In genomic region chrX:7596822-7597221, GRCh38 we compare ENCODE assay signal across 28 cellular contexts.
"Had no signal": no experiment of that assay in that cellular context is flagged by ENCODE, and none has a peak within 500 bp of the region (broad histone marks: within the 10 kb centered on the region; RNA-seq: fewer than 3 reads in every experiment).

No MANE protein-coding gene starts in this region.

- ATAC-seq: activated CD4-positive, alpha-beta T cell treated with anti-CD3 and anti-CD28 coated beads for 36 hours; activated CD8-positive, alpha-beta memory T cell treated with anti-CD3 and anti-CD28 coated beads, Interleukin-2, amount 10 ng/mL, durations not matched to agents 7 days and 5 days; activated CD8-positive, alpha-beta T cell treated with anti-CD3 and anti-CD28 coated beads, Interleukin-2, amount 10 ng/mL, durations not matched to agents 7 days and 5 days; activated naive CD4-positive, alpha-beta T cell treated with anti-CD3 and anti-CD28 coated beads, Interleukin-2, amount 50 U/mL, for 72 hours; foreskin keratinocyte; gastrocnemius medialis; heart left ventricle; T-helper 17 cell had no signal

- H3K27me3 ChIP-seq: ascending aorta, brain microvascular endothelial cell, esophagus muscularis mucosa, foreskin keratinocyte, gastrocnemius medialis, heart left ventricle had no signal

- DNase-seq: activated CD4-positive, alpha-beta memory T cell treated with anti-CD3 and anti-CD28 coated beads for 36 hours; activated CD4-positive, alpha-beta T cell treated with anti-CD3 and anti-CD28 coated beads for 36 hours; activated CD4-positive, alpha-beta T cell treated with anti-CD3 and anti-CD28 coated beads, Interleukin-2, amount 10 ng/mL, durations not matched to agents 24 days and 14 days; activated CD4-positive, CD25-positive, alpha-beta regulatory T cell; activated CD4-positive, CD25-positive, alpha-beta regulatory T cell treated with anti-CD3 and anti-CD28 coated beads, Interleukin-2, amount 50 U/mL, for 72 hours; activated CD8-positive, alpha-beta memory T cell treated with anti-CD3 and anti-CD28 coated beads, Interleukin-2, amount 10 ng/mL, durations not matched to agents 7 days and 5 days; activated CD8-positive, alpha-beta memory T cell treated with anti-CD3 and anti-CD28 coated beads, Interleukin-2, amount 50 U/mL, for 4 hours; activated CD8-positive, alpha-beta T cell treated with anti-CD3 and anti-CD28 coated beads, Interleukin-2, amount 10 ng/mL, durations not matched to agents 7 days and 5 days; activated gamma-delta T cell; activated naive CD4-positive, alpha-beta T cell; activated naive CD4-positive, alpha-beta T cell treated with anti-CD3 and anti-CD28 coated beads, Interleukin-2, amount 10 ng/mL, durations not matched to agents 7 days and 5 days; activated naive CD8-positive, alpha-beta T cell treated with anti-CD3 and anti-CD28 coated beads, Interleukin-2, amount 10 ng/mL, durations not matched to agents 7 days and 5 days; activated T-cell treated with anti-CD3 and anti-CD28 coated beads, Interleukin-2, amount 50 U/mL, for 1 hour; activated T-cell treated with anti-CD3 and anti-CD28 coated beads, Interleukin-2, amount 50 U/mL, for 48 hours; brain microvascular endothelial cell; dorsolateral prefrontal cortex; effector memory CD4-positive, alpha-beta T cell; erythroblast; foreskin keratinocyte; gastrocnemius medialis; glutamatergic neuron; heart left ventricle; T-helper 17 cell; T1000 had no signal

- H3K27ac ChIP-seq: ascending aorta, brain microvascular endothelial cell, coronary artery, dorsolateral prefrontal cortex, esophagus muscularis mucosa, foreskin keratinocyte, gastrocnemius medialis, heart left ventricle had no signal

- H3K9me3 ChIP-seq: ascending aorta, gastrocnemius medialis had no signal

- H3K4me3 ChIP-seq: ascending aorta, coronary artery, dorsolateral prefrontal cortex, esophagus muscularis mucosa, gastrocnemius medialis, heart left ventricle had no signal

- H3K36me3 ChIP-seq: ascending aorta, brain microvascular endothelial cell, esophagus muscularis mucosa, gastrocnemius medialis, heart left ventricle had no signal

- H3K4me1 ChIP-seq: ascending aorta, esophagus muscularis mucosa, foreskin keratinocyte, gastrocnemius medialis, heart left ventricle had no signal
